9 cellular contexts compared by ENCODE assay signal in genomic region chr1:38990401-38990745, GRCh38. TPM values are rescaled to one million over a fixed set of nuclear protein-coding genes. Genes with fewer than 3 reads are reported as not detected.
A peak's percentile ranks its signal among the peaks of the same experiment; 100 is the strongest.
DNase-seq lines count a peak whose midpoint lies in the region; ATAC-seq and TF ChIP-seq lines count a peak whose summit lies in the region.
"Had no signal": no experiment of that assay in that cellular context is flagged by ENCODE, and none has a peak within 500 bp of the region (broad histone marks: within the 10 kb centered on the region; RNA-seq: fewer than 3 reads in every experiment).

No MANE protein-coding gene starts in this region.

- H3K27ac Mint-ChIP-seq in Calu3 (ENCODE audit: unreplicated experiment) = peak overlapping the region; percentile 63

- BruUV-seq in Calu3 (replicated peaks; lab: Mats Ljungman, UMichigan) = no TSS peak

- in situ Hi-C loops in astrocyte of the spinal cord (cut with HindIII; ENCODE audit: low sequenced_read_pairs) = no loop called here

- H3K4me1 Mint-ChIP-seq in Calu3 (ENCODE audit: low read depth, unreplicated experiment) = peaks cover 48% of the 10 kb centered on the region

- 25% methylated on average over 4 of the region's 5 CpGs for WGBS in right lobe of liver (ENCODE audit: insufficient coverage, low coverage, low lambda C conversion rate, missing lambda C conversion rate)
- WGBS in upper lobe of left lung, 2 donors = 26 to 28% methylated on average over 5 of the region's 5 CpGs

- H3K4me3 Mint-ChIP-seq in Calu3 (ENCODE audit: low read depth, unreplicated experiment) = peak overlapping the region; percentile 77

- H3K36me3 Mint-ChIP-seq in Calu3 (ENCODE audit: insufficient read depth, unreplicated experiment) = peaks cover 48% of the 10 kb centered on the region

- no peaks in the 10 kb centered on the region for H3K9me3 Mint-ChIP-seq in Calu3 (ENCODE audit: low read depth, unreplicated experiment)

- H3K9me3 ChIP-seq in right lobe of liver = no peaks in the 10 kb centered on the region
- H3K9me3 ChIP-seq in upper lobe of left lung = no peaks in the 10 kb centered on the region

- H3K27me3 Mint-ChIP-seq in Calu3 (ENCODE audit: unreplicated experiment) = no peaks in the 10 kb centered on the region

- peak overlapping the region; percentile 83 for H3K4me3 ChIP-seq in LNCaP clone FGC (ENCODE audit: low read depth, low read length)
- H3K4me3 ChIP-seq in astrocyte of the spinal cord (ENCODE audit: low read depth, low read length) = peak overlapping the region; percentile 57
- peak overlapping the region; percentile 90 to 97 (median 95) for H3K4me3 ChIP-seq in right lobe of liver
- H3K4me3 ChIP-seq in upper lobe of left lung = peak overlapping the region in 3 of 4 donors; percentile 82 to 99 (median 91)

- intact Hi-C loops in Calu3 (cut with micrococcal nuclease; ENCODE audit: unreplicated experiment) (loop anchor here (5.0 kb wide), 2 partner anchors 48 to 118 kb away; partner anchors contain the start of genes MYCBP and RHBDL2), right lobe of liver (cut with DNase I) (no loop called here)

- H3K27me3 ChIP-seq in right lobe of liver (no peaks in the 10 kb centered on the region), upper lobe of left lung (no peaks in the 10 kb centered on the region)

- ATAC-seq in right lobe of liver (no peak), upper lobe of left lung (ENCODE audit: low FRiP score in 2 of 2) (no peak), HG03521 (IDR thresholded peaks at IDR 0.05; ENCODE audit: unreplicated experiment) (no peak), GM21381 (IDR thresholded peaks at IDR 0.05; ENCODE audit: unreplicated experiment) (no peak)

- no peak for TF ChIP-seq CTCF in Calu3 (IDR thresholded peaks at IDR 0.05; ENCODE audit: unreplicated experiment)
- no peak for TF ChIP-seq CTCF in LNCaP clone FGC (IDR thresholded peaks at IDR 0.05; ENCODE audit: control insufficient read depth, extremely low read depth, insufficient read depth)
- TF ChIP-seq CTCF in astrocyte of the spinal cord (IDR thresholded peaks at IDR 0.05; ENCODE audit: low read depth, low read length) = no peak
- no peak for TF ChIP-seq CTCF in right lobe of liver (IDR thresholded peaks at IDR 0.05)
- no peak for TF ChIP-seq CTCF in upper lobe of left lung (IDR thresholded peaks at IDR 0.05)

- H3K27ac ChIP-seq in right lobe of liver = peak overlapping the region; percentile 72 to 92 (median 90)
- peak overlapping the region; percentile 93 to 98 (median 96) for H3K27ac ChIP-seq in upper lobe of left lung

- TF ChIP-seq EP300 in upper lobe of left lung (IDR thresholded peaks at IDR 0.05) = no peak

- peaks cover 0 to 3% (median 0%) of the 10 kb centered on the region in 4 donors for H3K36me3 ChIP-seq in right lobe of liver
- peaks cover 0 to 6% (median 2%) of the 10 kb centered on the region in 4 donors for H3K36me3 ChIP-seq in upper lobe of left lung

- peaks cover 0 to 30% (median 3%) of the 10 kb centered on the region in 4 donors for H3K4me1 ChIP-seq in right lobe of liver
- H3K4me1 ChIP-seq in upper lobe of left lung = peaks cover 19 to 28% (median 20%) of the 10 kb centered on the region in 4 donors

- no peak for DNase-seq in Calu3
- DNase-seq in LNCaP clone FGC (ENCODE audit: low read depth) = no peak
- peak; percentile 26 for DNase-seq in astrocyte of the spinal cord (ENCODE audit: low read depth, low spot score)
- no peak for DNase-seq in right lobe of liver
- DNase-seq in upper lobe of left lung = no peak
- no peak for DNase-seq in NCI-H1694 treated with DMSO at 0.1 percent for 48 hours (lab: John Stamatoyannopoulos, UW)

- CTCF ChIA-PET in Calu3 (lab: Charles Lee) = no interaction called here

- TF ChIP-seq POLR2A in right lobe of liver (IDR thresholded peaks at IDR 0.05) (no peak), upper lobe of left lung (IDR thresholded peaks at IDR 0.05) (no peak)

RNA-seq across cellular contexts. Expression of gene AKIRIN1, which starts 0.7 kb away (rescaled TPM):
- total RNA-seq in Calu3 (2022) (69.1 and 75.9 TPM in 2 replicates), right lobe of liver (10 to 100 TPM; 18.9 to 37.3 (median 28.5) TPM), upper lobe of left lung (10 to 100 TPM; 10.5 to 50.6 (median 37.8) TPM)

RNA-seq across cellular contexts. Expression of gene NDUFS5, which starts 35.8 kb away (rescaled TPM):
- total RNA-seq in Calu3 (2022) (154 and 170 TPM in 2 replicates), right lobe of liver (100 to 1,000 TPM in 2 of 6 experiments, 10 to 100 TPM in 4; 86.2 to 352 (median 90.0) TPM), upper lobe of left lung (100 to 1,000 TPM; 108 to 250 (median 166) TPM)

RNA-seq across cellular contexts. Expression of gene RHBDL2, which starts 48.7 kb away (rescaled TPM):
- total RNA-seq in Calu3 (2022) (9.4 and 10.9 TPM in 2 replicates), right lobe of liver (under 1 TPM in 1 of 6 experiments, not detected in 5; 0.12 TPM), upper lobe of left lung (1 to 10 TPM in 5 of 6 donors, under 1 TPM in 1; 0.43 to 7.8 (median 2.2) TPM)
- total RNA-seq: T-helper 2 cell treated with Interferon-gamma antibody and Interleukin-4, amounts not matched to agents 100 ng/mL and 5 ng/mL, for 36 hours had no signal
